13 cellular contexts compared by ENCODE assay signal in genomic region chr15:29410342-29410741, GRCh38.
"Had no signal": no experiment of that assay in that cellular context is flagged by ENCODE, and none has a peak within 500 bp of the region (broad histone marks: within the 10 kb centered on the region; RNA-seq: fewer than 3 reads in every experiment).

No MANE protein-coding gene starts in this region.

- DNase-seq: activated CD4-positive, alpha-beta memory T cell treated with anti-CD3 and anti-CD28 coated beads, Interleukin-2, amount 10 ng/mL, durations not matched to agents 7 days and 5 days; activated gamma-delta T cell treated with Interleukin-2 at 50 U/mL for 16 hours; activated naive CD8-positive, alpha-beta T cell treated with anti-CD3 and anti-CD28 coated beads for 36 hours; activated T-cell treated with anti-CD3 and anti-CD28 coated beads, Interleukin-2, amount 50 U/mL, for 72 hours; esophagus squamous epithelium; foreskin fibroblast; left lung; ovary; stimulated activated CD4-positive, alpha-beta T cell treated with anti-CD3 and anti-CD28 coated beads, Interleukin-4, amount 100 ng/mL, for 1 hour; stimulated activated CD8-positive, alpha-beta memory T cell treated with anti-CD3 and anti-CD28 coated beads, Interleukin-4, amount 100 ng/mL, for 48 hours; stomach had no signal

- H3K36me3 ChIP-seq: breast epithelium, esophagus squamous epithelium, left lung, ovary, stomach had no signal

- ATAC-seq: activated T-cell treated with anti-CD3 and anti-CD28 coated beads, Interleukin-2, amount 50 U/mL, for 72 hours; left lung had no signal

- H3K27me3 ChIP-seq: breast epithelium, left lung, stomach had no signal

- H3K4me1 Mint-ChIP-seq: activated CD4-positive, alpha-beta memory T cell treated with anti-CD3 and anti-CD28 coated beads, Interleukin-2, amount 10 ng/mL, durations not matched to agents 7 days and 5 days; activated naive CD8-positive, alpha-beta T cell treated with anti-CD3 and anti-CD28 coated beads for 36 hours; neural crest cell had no signal

- H3K9me3 ChIP-seq: breast epithelium, esophagus squamous epithelium, left lung, ovary, stomach had no signal

- H3K27ac ChIP-seq: breast epithelium, esophagus squamous epithelium, left lung, ovary, stomach had no signal

- H3K27me3 Mint-ChIP-seq: activated CD4-positive, alpha-beta memory T cell treated with anti-CD3 and anti-CD28 coated beads, Interleukin-2, amount 10 ng/mL, durations not matched to agents 7 days and 5 days had no signal

- H3K27ac Mint-ChIP-seq: activated CD4-positive, alpha-beta memory T cell treated with anti-CD3 and anti-CD28 coated beads, Interleukin-2, amount 10 ng/mL, durations not matched to agents 7 days and 5 days; activated naive CD8-positive, alpha-beta T cell treated with anti-CD3 and anti-CD28 coated beads for 36 hours; activated T-cell treated with anti-CD3 and anti-CD28 coated beads, Interleukin-2, amount 50 U/mL, for 72 hours had no signal

- H3K9me3 Mint-ChIP-seq: activated CD4-positive, alpha-beta memory T cell treated with anti-CD3 and anti-CD28 coated beads, Interleukin-2, amount 10 ng/mL, durations not matched to agents 7 days and 5 days; activated naive CD8-positive, alpha-beta T cell treated with anti-CD3 and anti-CD28 coated beads for 36 hours; activated T-cell treated with anti-CD3 and anti-CD28 coated beads, Interleukin-2, amount 50 U/mL, for 72 hours; neural crest cell had no signal

- H3K4me3 ChIP-seq: breast epithelium, esophagus squamous epithelium, left lung, ovary, stomach had no signal

- H3K4me1 ChIP-seq: breast epithelium, esophagus squamous epithelium, left lung, stomach had no signal

- H3K4me3 Mint-ChIP-seq: activated CD4-positive, alpha-beta memory T cell treated with anti-CD3 and anti-CD28 coated beads, Interleukin-2, amount 10 ng/mL, durations not matched to agents 7 days and 5 days; activated naive CD8-positive, alpha-beta T cell treated with anti-CD3 and anti-CD28 coated beads for 36 hours; activated T-cell treated with anti-CD3 and anti-CD28 coated beads, Interleukin-2, amount 50 U/mL, for 72 hours; neural crest cell had no signal

- H3K36me3 Mint-ChIP-seq: activated naive CD8-positive, alpha-beta T cell treated with anti-CD3 and anti-CD28 coated beads for 36 hours had no signal
